In genomic region chr17:65572581-65573282, GRCh38 we compare ENCODE assay signal across 1 cellular context.
TF ChIP-seq lines count a peak whose summit lies in the region.

No MANE protein-coding gene starts in this region.

TF ChIP-seq in GM23338, 12 proteins besides CTCF, POLR2A, EP300 and RAD21 (continued from another document):
- TF ChIP-seq, protein P1, sequence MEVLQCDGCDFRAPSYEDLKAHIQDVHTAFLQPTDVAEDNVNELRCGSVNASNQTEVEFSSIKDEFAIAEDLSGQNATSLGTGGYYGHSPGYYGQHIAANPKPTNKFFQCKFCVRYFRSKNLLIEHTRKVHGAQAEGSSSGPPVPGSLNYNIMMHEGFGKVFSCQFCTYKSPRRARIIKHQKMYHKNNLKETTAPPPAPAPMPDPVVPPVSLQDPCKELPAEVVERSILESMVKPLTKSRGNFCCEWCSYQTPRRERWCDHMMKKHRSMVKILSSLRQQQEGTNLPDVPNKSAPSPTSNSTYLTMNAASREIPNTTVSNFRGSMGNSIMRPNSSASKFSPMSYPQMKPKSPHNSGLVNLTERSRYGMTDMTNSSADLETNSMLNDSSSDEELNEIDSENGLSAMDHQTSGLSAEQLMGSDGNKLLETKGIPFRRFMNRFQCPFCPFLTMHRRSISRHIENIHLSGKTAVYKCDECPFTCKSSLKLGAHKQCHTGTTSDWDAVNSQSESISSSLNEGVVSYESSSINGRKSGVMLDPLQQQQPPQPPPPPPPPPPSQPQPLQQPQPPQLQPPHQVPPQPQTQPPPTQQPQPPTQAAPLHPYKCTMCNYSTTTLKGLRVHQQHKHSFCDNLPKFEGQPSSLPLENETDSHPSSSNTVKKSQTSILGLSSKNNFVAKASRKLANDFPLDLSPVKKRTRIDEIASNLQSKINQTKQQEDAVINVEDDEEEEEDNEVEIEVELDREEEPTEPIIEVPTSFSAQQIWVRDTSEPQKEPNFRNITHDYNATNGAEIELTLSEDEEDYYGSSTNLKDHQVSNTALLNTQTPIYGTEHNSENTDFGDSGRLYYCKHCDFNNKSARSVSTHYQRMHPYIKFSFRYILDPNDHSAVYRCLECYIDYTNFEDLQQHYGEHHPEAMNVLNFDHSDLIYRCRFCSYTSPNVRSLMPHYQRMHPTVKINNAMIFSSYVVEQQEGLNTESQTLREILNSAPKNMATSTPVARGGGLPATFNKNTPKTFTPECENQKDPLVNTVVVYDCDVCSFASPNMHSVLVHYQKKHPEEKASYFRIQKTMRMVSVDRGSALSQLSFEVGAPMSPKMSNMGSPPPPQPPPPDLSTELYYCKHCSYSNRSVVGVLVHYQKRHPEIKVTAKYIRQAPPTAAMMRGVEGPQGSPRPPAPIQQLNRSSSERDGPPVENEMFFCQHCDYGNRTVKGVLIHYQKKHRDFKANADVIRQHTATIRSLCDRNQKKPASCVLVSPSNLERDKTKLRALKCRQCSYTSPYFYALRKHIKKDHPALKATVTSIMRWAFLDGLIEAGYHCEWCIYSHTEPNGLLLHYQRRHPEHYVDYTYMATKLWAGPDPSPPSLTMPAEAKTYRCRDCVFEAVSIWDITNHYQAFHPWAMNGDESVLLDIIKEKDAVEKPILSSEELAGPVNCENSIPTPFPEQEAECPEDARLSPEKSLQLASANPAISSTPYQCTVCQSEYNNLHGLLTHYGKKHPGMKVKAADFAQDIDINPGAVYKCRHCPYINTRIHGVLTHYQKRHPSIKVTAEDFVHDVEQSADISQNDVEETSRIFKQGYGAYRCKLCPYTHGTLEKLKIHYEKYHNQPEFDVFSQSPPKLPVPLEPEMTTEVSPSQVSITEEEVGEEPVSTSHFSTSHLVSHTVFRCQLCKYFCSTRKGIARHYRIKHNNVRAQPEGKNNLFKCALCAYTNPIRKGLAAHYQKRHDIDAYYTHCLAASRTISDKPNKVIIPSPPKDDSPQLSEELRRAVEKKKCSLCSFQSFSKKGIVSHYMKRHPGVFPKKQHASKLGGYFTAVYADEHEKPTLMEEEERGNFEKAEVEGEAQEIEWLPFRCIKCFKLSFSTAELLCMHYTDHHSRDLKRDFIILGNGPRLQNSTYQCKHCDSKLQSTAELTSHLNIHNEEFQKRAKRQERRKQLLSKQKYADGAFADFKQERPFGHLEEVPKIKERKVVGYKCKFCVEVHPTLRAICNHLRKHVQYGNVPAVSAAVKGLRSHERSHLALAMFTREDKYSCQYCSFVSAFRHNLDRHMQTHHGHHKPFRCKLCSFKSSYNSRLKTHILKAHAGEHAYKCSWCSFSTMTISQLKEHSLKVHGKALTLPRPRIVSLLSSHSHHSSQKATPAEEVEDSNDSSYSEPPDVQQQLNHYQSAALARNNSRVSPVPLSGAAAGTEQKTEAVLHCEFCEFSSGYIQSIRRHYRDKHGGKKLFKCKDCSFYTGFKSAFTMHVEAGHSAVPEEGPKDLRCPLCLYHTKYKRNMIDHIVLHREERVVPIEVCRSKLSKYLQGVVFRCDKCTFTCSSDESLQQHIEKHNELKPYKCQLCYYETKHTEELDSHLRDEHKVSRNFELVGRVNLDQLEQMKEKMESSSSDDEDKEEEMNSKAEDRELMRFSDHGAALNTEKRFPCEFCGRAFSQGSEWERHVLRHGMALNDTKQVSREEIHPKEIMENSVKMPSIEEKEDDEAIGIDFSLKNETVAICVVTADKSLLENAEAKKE (CRISPR knock-in tag; IDR thresholded peaks at IDR 0.05), result peak; percentile 79; the same call in 1 of the 2 replicates
- TF ChIP-seq REST (IDR thresholded peaks at IDR 0.05; ENCODE audit: unreplicated experiment) (peak; percentile 43), POLR2AphosphoS5 (IDR thresholded peaks at IDR 0.05; ENCODE audit: low read depth) (peak; percentile 55), ETS1 (IDR thresholded peaks at IDR 0.05) (peak; percentile 80), ZNF331 (CRISPR knock-in tag; IDR thresholded peaks at IDR 0.05; ENCODE audit: low read depth) (no peak), STAT1 (IDR thresholded peaks at IDR 0.05; ENCODE audit: unreplicated experiment) (no peak), ZNF114 (CRISPR knock-in tag; IDR thresholded peaks at IDR 0.05) (no peak), CREB1 (CRISPR knock-in tag; IDR thresholded peaks at IDR 0.05; ENCODE audit: low read depth) (peak; percentile 40; the same call in 1 of the 2 replicates), JUNB (IDR thresholded peaks at IDR 0.05; ENCODE audit: unreplicated experiment) (no peak)
TF ChIP-seq in GM23338: peak in this region for 6.
